19 cellular contexts compared by ENCODE assay signal in genomic region chr1:167821969-167822685, GRCh38.
DNase-seq lines count a peak whose midpoint lies in the region; ATAC-seq and TF ChIP-seq lines count a peak whose summit lies in the region.
"Had no signal": no experiment of that assay in that cellular context is flagged by ENCODE, and none has a peak within 500 bp of the region (broad histone marks: within the 10 kb centered on the region; RNA-seq: fewer than 3 reads in every experiment).

No MANE protein-coding gene starts in this region.

- no peak overlapping the region for H3K9ac ChIP-seq in mesendoderm (ENCODE audit: low read length)
- H3K9ac ChIP-seq: parathyroid adenoma had no signal

- peak overlapping the region; percentile 90 for H3K4ac ChIP-seq in mesendoderm (ENCODE audit: low read depth, low read length)

- H3K27ac ChIP-seq in mesendoderm (ENCODE audit: low read depth, low read length) (peak overlapping the region; percentile 42), esophagus squamous epithelium (no peak overlapping the region), foreskin keratinocyte (no peak overlapping the region)
- H3K27ac ChIP-seq: C4-2B, parathyroid adenoma, tibial artery had no signal

- H4K5ac ChIP-seq in mesendoderm (ENCODE audit: low read length), result no peak overlapping the region

- H2BK5ac ChIP-seq in mesendoderm (ENCODE audit: low read length), result peak overlapping the region; percentile 8

- no peak overlapping the region for H3K4me2 ChIP-seq in mesendoderm (ENCODE audit: low read length)

- in situ Hi-C loops in astrocyte of the cerebellum (cut with HindIII; ENCODE audit: low sequenced_read_pairs), result no loop called here

- H3K4me3 ChIP-seq in astrocyte of the cerebellum (ENCODE audit: low read depth, low read length) (no peak overlapping the region), mesendoderm (ENCODE audit: low read length) (no peak overlapping the region), esophagus squamous epithelium (no peak overlapping the region)
- H3K4me3 ChIP-seq: tibial artery had no signal

- H2BK15ac ChIP-seq in mesendoderm (replicated peaks; ENCODE audit: low read depth), result no peak overlapping the region

- H3K4me1 ChIP-seq in mesendoderm (ENCODE audit: control insufficient read depth, low read depth, low read length) (peaks cover 21% of the 10 kb centered on the region), esophagus squamous epithelium (peaks cover 10 to 15% (median 10%) of the 10 kb centered on the region in 3 donors), foreskin keratinocyte (peaks cover 12% of the 10 kb centered on the region)
- H3K4me1 ChIP-seq: parathyroid adenoma had no signal

- no peaks in the 10 kb centered on the region for H3K36me3 ChIP-seq in mesendoderm (ENCODE audit: control insufficient read depth, insufficient read depth, low read length)
- no peaks in the 10 kb centered on the region for H3K36me3 ChIP-seq in esophagus squamous epithelium
- H3K36me3 ChIP-seq: tibial artery had no signal

- peaks cover 5% of the 10 kb centered on the region for H3K4me1 Mint-ChIP-seq in type B pancreatic cell (ENCODE audit: unreplicated experiment)

- no peaks in the 10 kb centered on the region for H3K27me3 Mint-ChIP-seq in type B pancreatic cell

- H3K23ac ChIP-seq in mesendoderm (ENCODE audit: low read length), result no peak overlapping the region

- H2BK120ac ChIP-seq in mesendoderm (ENCODE audit: low read depth, low read length), result peak overlapping the region; percentile 88

- H3K56ac ChIP-seq in mesendoderm (ENCODE audit: low read length), result peak overlapping the region; percentile 73

- no peaks in the 10 kb centered on the region for H3K9me3 ChIP-seq in esophagus squamous epithelium
- H3K9me3 ChIP-seq: tibial artery had no signal

- no peak overlapping the region for H3K27ac Mint-ChIP-seq in type B pancreatic cell
- H3K27ac Mint-ChIP-seq: stimulated activated memory B cell treated with anti-CD40 and anti-IgM and Interleukin-4, amounts not matched to agents 10 μg/mL and 1 μg/mL and 100 μg/mL, for 72 hours had no signal

- H3K79me2 ChIP-seq in mesendoderm (ENCODE audit: control insufficient read depth, insufficient read depth, low read length), result no peaks in the 10 kb centered on the region
- H3K79me2 ChIP-seq: parathyroid adenoma had no signal

- peak overlapping the region; percentile 3 for H2AK5ac ChIP-seq in mesendoderm (ENCODE audit: low read length)

- H4K8ac ChIP-seq in mesendoderm (ENCODE audit: low read depth, low read length), result no peak overlapping the region

- no peaks in the 10 kb centered on the region for H3K36me3 Mint-ChIP-seq in type B pancreatic cell
- H3K36me3 Mint-ChIP-seq: stimulated activated memory B cell treated with anti-CD40 and anti-IgM and Interleukin-4, amounts not matched to agents 10 μg/mL and 1 μg/mL and 100 μg/mL, for 72 hours had no signal

- intact Hi-C loops in esophagus squamous epithelium (cut with DNase I), result no loop called here

- DNase-seq in AG20443 (ENCODE audit: low spot score), result peak; percentile 23
- DNase-seq in GM03348 (ENCODE audit: low spot score), result peak; percentile 60
- DNase-seq in astrocyte of the cerebellum (ENCODE audit: low read depth), result peak; percentile 12
- DNase-seq in mesendoderm, result peak; percentile 69
- DNase-seq in NCI-H1930 (lab: John Stamatoyannopoulos, UW), result no peak
- no peak for DNase-seq in esophagus squamous epithelium (lab: John Stamatoyannopoulos, UW)
- DNase-seq in type B pancreatic cell (ENCODE audit: extremely low spot score, unreplicated experiment), result no peak
- DNase-seq in foreskin keratinocyte, result no peak
- DNase-seq: activated CD4-positive, alpha-beta T cell treated with anti-CD3 and anti-CD28 coated beads, Interleukin-2, amount 50 U/mL, for 48 hours; activated T-cell treated with anti-CD3 and anti-CD28 coated beads, Interleukin-2, amount 50 U/mL, for 1 hour; H7; MV-4-11; NCI-H2081; NCI-H526 treated with DMSO at 0.1 percent for 48 hours; PC-3; tibial artery had no signal

- H3K9me3 Mint-ChIP-seq in type B pancreatic cell, result peaks cover 4% of the 10 kb centered on the region
- H3K9me3 Mint-ChIP-seq: stimulated activated memory B cell treated with anti-CD40 and anti-IgM and Interleukin-4, amounts not matched to agents 10 μg/mL and 1 μg/mL and 100 μg/mL, for 72 hours had no signal

- no peaks in the 10 kb centered on the region for H3K27me3 ChIP-seq in mesendoderm (ENCODE audit: insufficient read depth, low read length, poor library complexity)
- H3K27me3 ChIP-seq in esophagus squamous epithelium, result no peaks in the 10 kb centered on the region
- no peaks in the 10 kb centered on the region for H3K27me3 ChIP-seq in foreskin keratinocyte
- H3K27me3 ChIP-seq: tibial artery had no signal

- TF ChIP-seq POLR2A in esophagus squamous epithelium (IDR thresholded peaks at IDR 0.05), result no peak

- ATAC-seq in foreskin keratinocyte, result no peak
- ATAC-seq: PC-3; stimulated activated memory B cell treated with anti-CD40 and anti-IgM and Interleukin-4, amounts not matched to agents 10 μg/mL and 1 μg/mL and 100 μg/mL, for 72 hours had no signal

- WGBS in mesendoderm (ENCODE audit: extremely low coverage, insufficient coverage, low lambda C conversion rate), result no CpG with 5 or more reads among the region's 4 CpGs
- WGBS in esophagus squamous epithelium, 2 donors, result 75 to 87% methylated on average over 3 to 4 of the region's 4 CpGs

- TF ChIP-seq CTCF in astrocyte of the cerebellum (IDR thresholded peaks at IDR 0.05; ENCODE audit: low read depth, low read length, missing control alignments), result no peak
- no peak for TF ChIP-seq CTCF in esophagus squamous epithelium (IDR thresholded peaks at IDR 0.05)
- no peak for TF ChIP-seq CTCF in type B pancreatic cell (conservative IDR thresholded peaks at IDR 0.05)
- no peak for TF ChIP-seq CTCF in foreskin keratinocyte (conservative IDR thresholded peaks at IDR 0.05)

- H3K18ac ChIP-seq in mesendoderm (ENCODE audit: low read length), result peak overlapping the region; percentile 39

- H3K4me3 Mint-ChIP-seq in type B pancreatic cell, result no peak overlapping the region
- H3K4me3 Mint-ChIP-seq: stimulated activated memory B cell treated with anti-CD40 and anti-IgM and Interleukin-4, amounts not matched to agents 10 μg/mL and 1 μg/mL and 100 μg/mL, for 72 hours had no signal

- H3K79me1 ChIP-seq in mesendoderm (ENCODE audit: low read length), result no peaks in the 10 kb centered on the region

Comparison
In these comparisons a context has a peak if more than half of its experiments do, and no peak if none do; other contexts are left out.
1. DNase-seq: peak in AG20443 (single experiment), GM03348 (single experiment), astrocyte of the cerebellum (single experiment) and mesendoderm (single experiment); none in NCI-H1930 (0 of 2), esophagus squamous epithelium (single experiment), type B pancreatic cell (single experiment) and foreskin keratinocyte (0 of 2).